Comparison of ENCODE assay signal across 2 cellular contexts in genomic region chr14:96167224-96168148, GRCh38.
TF ChIP-seq lines count a peak whose summit lies in the region.

No MANE protein-coding gene starts in this region.

TF ChIP-seq in A549, 52 proteins besides CTCF, POLR2A, EP300 and RAD21 (continued from another document):
- no peak for TF ChIP-seq E2F6 (IDR thresholded peaks at IDR 0.05; ENCODE audit: borderline replicate concordance, low read depth)
- TF ChIP-seq MAZ (IDR thresholded peaks at IDR 0.05; ENCODE audit: borderline replicate concordance, low read depth, low read length): no peak
- no peak for TF ChIP-seq EHMT2 (IDR thresholded peaks at IDR 0.05; ENCODE audit: low read depth)
- TF ChIP-seq MYC (IDR thresholded peaks at IDR 0.05; ENCODE audit: borderline replicate concordance, low read length): no peak
- peak; percentile 9 for TF ChIP-seq MAFK (IDR thresholded peaks at IDR 0.05; ENCODE audit: partially characterized antibody)

TF ChIP-seq in HCT116, 20 proteins besides CTCF, POLR2A, EP300 and RAD21 (continued from another document):
- TF ChIP-seq ZBTB33 (IDR thresholded peaks at IDR 0.05; ENCODE audit: extremely low read depth, insufficient replicate concordance, low read length): no peak
